In the genomic region with DNA sequence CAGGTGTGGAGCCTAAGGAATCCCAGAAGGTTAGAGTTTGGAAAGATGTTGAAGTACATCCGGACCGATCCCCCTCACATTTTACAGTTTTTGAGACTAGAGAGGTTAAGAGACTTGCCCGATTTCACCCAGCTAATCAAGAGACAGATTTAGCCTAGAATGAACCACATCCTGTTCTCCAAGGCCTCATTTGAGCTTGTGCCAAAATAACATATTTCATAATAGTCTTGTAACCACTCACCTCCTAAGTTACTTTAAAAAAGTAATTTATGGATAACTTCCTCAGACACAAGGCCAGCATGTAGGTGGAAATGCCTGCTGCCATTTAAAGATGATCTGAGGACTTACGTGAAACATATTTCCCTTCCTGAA, we compare ENCODE assay signal across 1 cellular context.
A peak's percentile ranks its signal among the peaks of the same experiment; 100 is the strongest.
TF ChIP-seq lines count a peak whose summit lies in the region.

No MANE protein-coding gene starts in this region.

TF ChIP-seq in K562, 482 proteins besides CTCF, POLR2A, EP300 and RAD21 (continued from another document):
- TF ChIP-seq, protein P1, sequence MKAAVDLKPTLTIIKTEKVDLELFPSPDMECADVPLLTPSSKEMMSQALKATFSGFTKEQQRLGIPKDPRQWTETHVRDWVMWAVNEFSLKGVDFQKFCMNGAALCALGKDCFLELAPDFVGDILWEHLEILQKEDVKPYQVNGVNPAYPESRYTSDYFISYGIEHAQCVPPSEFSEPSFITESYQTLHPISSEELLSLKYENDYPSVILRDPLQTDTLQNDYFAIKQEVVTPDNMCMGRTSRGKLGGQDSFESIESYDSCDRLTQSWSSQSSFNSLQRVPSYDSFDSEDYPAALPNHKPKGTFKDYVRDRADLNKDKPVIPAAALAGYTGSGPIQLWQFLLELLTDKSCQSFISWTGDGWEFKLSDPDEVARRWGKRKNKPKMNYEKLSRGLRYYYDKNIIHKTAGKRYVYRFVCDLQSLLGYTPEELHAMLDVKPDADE (conservative IDR thresholded peaks at IDR 0.05; ENCODE audit: control insufficient read depth, low read depth, low read length): no peak
- TF ChIP-seq SMARCE1 (IDR thresholded peaks at IDR 0.05) (peak; percentile 12; the same call in 1 of the 2 replicates), CEBPB (tag; IDR thresholded peaks at IDR 0.05) (peak; percentile 43; the same call in 1 of the 2 replicates), KLF10 (CRISPR knock-in tag; IDR thresholded peaks at IDR 0.05) (no peak), ZNF175 (CRISPR knock-in tag; IDR thresholded peaks at IDR 0.05; ENCODE audit: low read depth) (0 out of 2 replicates have a peak, but pooled peaks have one; percentile 22), KAT2B (IDR thresholded peaks at IDR 0.05; ENCODE audit: low read depth, low read length) (no peak), ILK (tag; IDR thresholded peaks at IDR 0.05; ENCODE audit: borderline replicate concordance, low read depth) (no peak), ZNF589 (CRISPR knock-in tag; IDR thresholded peaks at IDR 0.05; ENCODE audit: low read depth) (peak; percentile 75; the same call in 1 of the 2 replicates), ETV1 (tag; conservative IDR thresholded peaks at IDR 0.05; ENCODE audit: low read depth) (peak; percentile 86), NFIX (CRISPR knock-in tag; IDR thresholded peaks at IDR 0.05; ENCODE audit: low read depth) (no peak), ZNF239 (CRISPR knock-in tag; IDR thresholded peaks at IDR 0.05) (no peak), MEIS2 (IDR thresholded peaks at IDR 0.05; ENCODE audit: partially characterized antibody) (peak; percentile 71), STAT5A (IDR thresholded peaks at IDR 0.05; ENCODE audit: borderline replicate concordance, low read length) (no peak), RCOR1 (IDR thresholded peaks at IDR 0.05; ENCODE audit: borderline replicate concordance in 1 of 2, low read depth in 2 of 2, low read length in 2 of 2) (peak in 1 of 2 experiments; percentile 57; a peak in 1 of 4 replicates), GABPB1 (CRISPR knock-in tag; IDR thresholded peaks at IDR 0.05) (peak; percentile 38; the same call in 1 of the 2 replicates), U2AF2 (optimal IDR thresholded peaks at IDR 0.05; ENCODE audit: low read depth, low read length) (no peak), RBFOX2 (IDR thresholded peaks at IDR 0.05; ENCODE audit: low read depth, low read length) (no peak), WHSC1 (IDR thresholded peaks at IDR 0.05; ENCODE audit: low read length) (no peak), ZNF717 (CRISPR knock-in tag; IDR thresholded peaks at IDR 0.05) (no peak), TBL1XR1 (IDR thresholded peaks at IDR 0.05; ENCODE audit: low read length in 2 of 2) (no peak), MCM5 (IDR thresholded peaks at IDR 0.05; ENCODE audit: low read depth) (no peak), ZFX (CRISPR knock-in tag; IDR thresholded peaks at IDR 0.05) (no peak)
- TF ChIP-seq, protein P2, sequence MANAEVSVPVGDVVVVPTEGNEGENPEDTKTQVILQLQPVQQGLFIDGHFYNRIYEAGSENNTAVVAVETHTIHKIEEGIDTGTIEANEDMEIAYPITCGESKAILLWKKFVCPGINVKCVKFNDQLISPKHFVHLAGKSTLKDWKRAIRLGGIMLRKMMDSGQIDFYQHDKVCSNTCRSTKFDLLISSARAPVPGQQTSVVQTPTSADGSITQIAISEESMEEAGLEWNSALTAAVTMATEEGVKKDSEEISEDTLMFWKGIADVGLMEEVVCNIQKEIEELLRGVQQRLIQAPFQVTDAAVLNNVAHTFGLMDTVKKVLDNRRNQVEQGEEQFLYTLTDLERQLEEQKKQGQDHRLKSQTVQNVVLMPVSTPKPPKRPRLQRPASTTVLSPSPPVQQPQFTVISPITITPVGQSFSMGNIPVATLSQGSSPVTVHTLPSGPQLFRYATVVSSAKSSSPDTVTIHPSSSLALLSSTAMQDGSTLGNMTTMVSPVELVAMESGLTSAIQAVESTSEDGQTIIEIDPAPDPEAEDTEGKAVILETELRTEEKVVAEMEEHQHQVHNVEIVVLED (CRISPR knock-in tag; IDR thresholded peaks at IDR 0.05): no peak
- TF ChIP-seq, protein P3, sequence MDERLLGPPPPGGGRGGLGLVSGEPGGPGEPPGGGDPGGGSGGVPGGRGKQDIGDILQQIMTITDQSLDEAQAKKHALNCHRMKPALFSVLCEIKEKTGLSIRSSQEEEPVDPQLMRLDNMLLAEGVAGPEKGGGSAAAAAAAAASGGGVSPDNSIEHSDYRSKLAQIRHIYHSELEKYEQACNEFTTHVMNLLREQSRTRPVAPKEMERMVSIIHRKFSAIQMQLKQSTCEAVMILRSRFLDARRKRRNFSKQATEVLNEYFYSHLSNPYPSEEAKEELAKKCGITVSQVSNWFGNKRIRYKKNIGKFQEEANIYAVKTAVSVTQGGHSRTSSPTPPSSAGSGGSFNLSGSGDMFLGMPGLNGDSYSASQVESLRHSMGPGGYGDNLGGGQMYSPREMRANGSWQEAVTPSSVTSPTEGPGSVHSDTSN (CRISPR knock-in tag; IDR thresholded peaks at IDR 0.05; ENCODE audit: low read depth): no peak
- TF ChIP-seq, protein P3 (tag; conservative IDR thresholded peaks at IDR 0.05; ENCODE audit: low read depth): peak; percentile 64
- TF ChIP-seq, protein P4, sequence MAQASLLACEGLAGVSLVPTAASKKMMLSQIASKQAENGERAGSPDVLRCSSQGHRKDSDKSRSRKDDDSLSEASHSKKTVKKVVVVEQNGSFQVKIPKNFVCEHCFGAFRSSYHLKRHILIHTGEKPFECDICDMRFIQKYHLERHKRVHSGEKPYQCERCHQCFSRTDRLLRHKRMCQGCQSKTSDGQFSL (CRISPR knock-in tag; IDR thresholded peaks at IDR 0.05): no peak
- TF ChIP-seq, protein P4 (tag; IDR thresholded peaks at IDR 0.05): no peak
- TF ChIP-seq, protein P5, sequence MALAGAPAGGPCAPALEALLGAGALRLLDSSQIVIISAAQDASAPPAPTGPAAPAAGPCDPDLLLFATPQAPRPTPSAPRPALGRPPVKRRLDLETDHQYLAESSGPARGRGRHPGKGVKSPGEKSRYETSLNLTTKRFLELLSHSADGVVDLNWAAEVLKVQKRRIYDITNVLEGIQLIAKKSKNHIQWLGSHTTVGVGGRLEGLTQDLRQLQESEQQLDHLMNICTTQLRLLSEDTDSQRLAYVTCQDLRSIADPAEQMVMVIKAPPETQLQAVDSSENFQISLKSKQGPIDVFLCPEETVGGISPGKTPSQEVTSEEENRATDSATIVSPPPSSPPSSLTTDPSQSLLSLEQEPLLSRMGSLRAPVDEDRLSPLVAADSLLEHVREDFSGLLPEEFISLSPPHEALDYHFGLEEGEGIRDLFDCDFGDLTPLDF (CRISPR knock-in tag; IDR thresholded peaks at IDR 0.05): no peak
- TF ChIP-seq, protein P6, sequence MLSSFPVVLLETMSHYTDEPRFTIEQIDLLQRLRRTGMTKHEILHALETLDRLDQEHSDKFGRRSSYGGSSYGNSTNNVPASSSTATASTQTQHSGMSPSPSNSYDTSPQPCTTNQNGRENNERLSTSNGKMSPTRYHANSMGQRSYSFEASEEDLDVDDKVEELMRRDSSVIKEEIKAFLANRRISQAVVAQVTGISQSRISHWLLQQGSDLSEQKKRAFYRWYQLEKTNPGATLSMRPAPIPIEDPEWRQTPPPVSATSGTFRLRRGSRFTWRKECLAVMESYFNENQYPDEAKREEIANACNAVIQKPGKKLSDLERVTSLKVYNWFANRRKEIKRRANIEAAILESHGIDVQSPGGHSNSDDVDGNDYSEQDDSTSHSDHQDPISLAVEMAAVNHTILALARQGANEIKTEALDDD (IDR thresholded peaks at IDR 0.05): peak; percentile 81
TF ChIP-seq in K562: peak in this region for 20.
